8 cellular contexts compared by ENCODE assay signal in the genomic region with DNA sequence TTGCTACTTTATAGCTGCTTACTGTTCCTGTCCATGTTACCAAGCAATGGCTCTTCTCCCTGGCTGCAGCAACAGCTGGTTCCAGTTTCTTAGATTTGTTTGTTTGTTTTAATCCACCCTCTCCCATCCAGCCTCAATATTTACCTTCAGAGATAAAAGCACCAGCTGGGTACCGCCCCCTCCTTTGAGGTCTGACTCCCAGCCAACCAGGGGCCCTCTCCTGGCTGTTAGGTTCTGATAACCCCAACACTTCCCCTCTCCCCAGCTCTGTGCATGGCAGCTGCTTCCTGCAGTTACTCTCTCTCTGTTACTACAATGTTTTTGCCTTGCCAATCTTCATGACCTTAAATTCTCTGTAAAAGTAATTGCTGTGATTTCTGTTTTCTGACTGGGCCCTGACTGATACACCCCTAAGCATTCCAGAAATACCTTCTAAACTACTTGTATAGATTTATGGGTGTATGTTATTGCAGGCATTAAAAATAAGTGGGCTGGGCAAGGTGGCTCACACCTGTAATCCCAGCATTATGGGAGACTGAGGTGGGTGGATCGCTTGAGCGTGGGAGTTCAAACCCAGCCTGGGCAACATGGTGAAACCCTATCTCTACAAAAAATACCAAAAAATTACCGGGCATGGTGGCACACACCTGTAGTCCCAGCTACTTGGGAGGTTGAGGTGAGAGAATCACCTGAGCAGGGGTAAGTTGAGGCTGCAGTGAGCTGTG. TPM values are rescaled to one million over a fixed set of nuclear protein-coding genes. Genes with fewer than 3 reads are reported as not detected.
A peak's percentile ranks its signal among the peaks of the same experiment; 100 is the strongest.
DNase-seq lines count a peak whose midpoint lies in the region; ATAC-seq and TF ChIP-seq lines count a peak whose summit lies in the region.

No MANE protein-coding gene starts in this region.

- no peaks in the 10 kb centered on the region for H3K36me3 Mint-ChIP-seq in activated CD4-positive, alpha-beta memory T cell treated with anti-CD3 and anti-CD28 coated beads, Interleukin-2, amount 10 ng/mL, durations not matched to agents 7 days and 5 days (ENCODE audit: low read depth)

- no peak overlapping the region for H3K4me3 Mint-ChIP-seq in activated CD4-positive, alpha-beta memory T cell treated with anti-CD3 and anti-CD28 coated beads, Interleukin-2, amount 10 ng/mL, durations not matched to agents 7 days and 5 days

- H3K23ac ChIP-seq in mesenchymal stem cell (ENCODE audit: low read length in 2 of 2) (no peak overlapping the region), neuronal stem cell (ENCODE audit: low read depth, low read length, poor library complexity) (no peak overlapping the region)

- H3K27ac ChIP-seq in mesenchymal stem cell (ENCODE audit: low read length, poor library complexity, severe bottlenecking) (peak overlapping the region; percentile 7), neuronal stem cell (replicated peaks; ENCODE audit: low read length) (no peak overlapping the region)

- H3K4me1 ChIP-seq in mesenchymal stem cell (ENCODE audit: control insufficient read depth, insufficient read depth, low read depth, low read length) (peaks cover 3% of the 10 kb centered on the region), neuronal stem cell (ENCODE audit: control insufficient read depth in 2 of 2, insufficient read depth in 1 of 2, low read depth in 1 of 2, low read length in 2 of 2) (peaks cover 3% of the 10 kb centered on the region in 2 donors)

- CTCF ChIA-PET in GM10248 (lab: Yijun Ruan, JAX), result interaction anchor here (1.1 to 4.8 kb wide), 10 partner anchors 9 to 250 kb away, joined by 3 to 74 read pairs (median 6); partner anchors contain the start of gene RFK
- CTCF ChIA-PET in activated CD4-positive, alpha-beta memory T cell treated with anti-CD3 and anti-CD28 coated beads, Interleukin-2, amount 10 ng/mL, durations not matched to agents 7 days and 5 days (lab: Charles Lee), result interaction anchor here (1.3 to 4.1 kb wide), 3 partner anchors 8 to 202 kb away, joined by 5 to 15 read pairs (median 8); partner anchors contain the start of gene RFK

- in situ Hi-C loops in ACHN (cut with HindIII; ENCODE audit: low pct_ligation_motif_present, low pct_unique_long_range_greater_than_20kb, low sequenced_read_pairs), result no loop called here

- H3K4me2 ChIP-seq in mesenchymal stem cell (ENCODE audit: low read length, poor library complexity, severe bottlenecking), result no peak overlapping the region
- H3K4me2 ChIP-seq in neuronal stem cell (ENCODE audit: insufficient read depth, low read length, poor library complexity, severe bottlenecking), result no peak overlapping the region

- POLR2A ChIA-PET in GM10248 (lab: Yijun Ruan, JAX), result interaction anchor here (0.5 kb wide), 1 partner anchor 18 kb away, joined by 3 read pairs; no protein-coding TSS in a partner anchor
- POLR2A ChIA-PET in activated CD4-positive, alpha-beta memory T cell treated with anti-CD3 and anti-CD28 coated beads, Interleukin-2, amount 10 ng/mL, durations not matched to agents 7 days and 5 days (lab: Charles Lee), result interaction anchor here (0.7 to 1.1 kb wide), 2 partner anchors 14 to 63 kb away, joined by 3 to 4 read pairs; no protein-coding TSS in a partner anchor

- no peak overlapping the region for H2BK15ac ChIP-seq in mesenchymal stem cell (ENCODE audit: low read depth, poor library complexity, severe bottlenecking)
- H2BK15ac ChIP-seq in neuronal stem cell (ENCODE audit: low read length), result no peak overlapping the region

- H2AK5ac ChIP-seq in mesenchymal stem cell (ENCODE audit: low read length, severe bottlenecking), result no peak overlapping the region
- H2AK5ac ChIP-seq in neuronal stem cell (ENCODE audit: low read depth, low read length), result no peak overlapping the region

- H4K91ac ChIP-seq in mesenchymal stem cell (ENCODE audit: low read length) (no peak overlapping the region), neuronal stem cell (ENCODE audit: low read depth, low read length, poor library complexity) (no peak overlapping the region)

- H3K27me3 ChIP-seq in mesenchymal stem cell (ENCODE audit: control insufficient read depth in 1 of 2, insufficient read depth in 1 of 2, low read length in 2 of 2), result no peaks in the 10 kb centered on the region
- peaks cover 0 to 20% (median 11%) of the 10 kb centered on the region in 3 experiments for H3K27me3 ChIP-seq in neuronal stem cell (ENCODE audit: control insufficient read depth in 3 of 3, insufficient read depth in 3 of 3, low read depth in 1 of 3, low read length in 3 of 3)

- 4% methylated on average over 1 of the region's 4 CpGs for WGBS in mesenchymal stem cell
- no CpG with 5 or more reads among the region's 4 CpGs for WGBS in neuronal stem cell (ENCODE audit: extremely low coverage in 2 of 2, insufficient read length in 2 of 2, insufficient replicate concordance in 1 of 2), 2 donors

- H2AFZ ChIP-seq in mesenchymal stem cell (ENCODE audit: low read depth, low read length), result no peak overlapping the region
- H2AFZ ChIP-seq in neuronal stem cell (ENCODE audit: low read length), result no peak overlapping the region

- H4K8ac ChIP-seq in mesenchymal stem cell (ENCODE audit: low read length) (no peak overlapping the region), neuronal stem cell (ENCODE audit: low read depth, low read length) (no peak overlapping the region)

- no peaks in the 10 kb centered on the region for H3K79me1 ChIP-seq in mesenchymal stem cell (replicated peaks; ENCODE audit: low read length, poor library complexity, severe bottlenecking)
- no peaks in the 10 kb centered on the region for H3K79me1 ChIP-seq in neuronal stem cell (ENCODE audit: low read depth, low read length)

- H3K18ac ChIP-seq in mesenchymal stem cell (ENCODE audit: low read depth in 1 of 2, low read length in 2 of 2) (no peak overlapping the region), neuronal stem cell (ENCODE audit: low read length) (no peak overlapping the region)

- no peaks in the 10 kb centered on the region for H3K9me3 Mint-ChIP-seq in activated CD4-positive, alpha-beta memory T cell treated with anti-CD3 and anti-CD28 coated beads, Interleukin-2, amount 10 ng/mL, durations not matched to agents 7 days and 5 days

- peak overlapping the region in 1 of 2 experiments; percentile 45 for H2BK12ac ChIP-seq in mesenchymal stem cell (ENCODE audit: low read length in 2 of 2)
- no peak overlapping the region for H2BK12ac ChIP-seq in neuronal stem cell (ENCODE audit: low read length)

- H3K4ac ChIP-seq in mesenchymal stem cell (ENCODE audit: low read depth in 1 of 2, low read length in 2 of 2) (no peak overlapping the region), neuronal stem cell (ENCODE audit: low read length) (no peak overlapping the region)

- H3K4me1 Mint-ChIP-seq in activated CD4-positive, alpha-beta memory T cell treated with anti-CD3 and anti-CD28 coated beads, Interleukin-2, amount 10 ng/mL, durations not matched to agents 7 days and 5 days, result peaks cover 33% of the 10 kb centered on the region

- H2BK120ac ChIP-seq in mesenchymal stem cell (ENCODE audit: low read depth, low read length), result no peak overlapping the region
- no peak overlapping the region for H2BK120ac ChIP-seq in neuronal stem cell (ENCODE audit: low read depth, low read length)

- peak; percentile 39 for ATAC-seq in HG03025 (IDR thresholded peaks at IDR 0.05; ENCODE audit: low FRiP score, unreplicated experiment)

- H3K36me3 ChIP-seq in mesenchymal stem cell (ENCODE audit: control insufficient read depth in 1 of 2, insufficient read depth in 2 of 2, low read depth in 1 of 2, low read length in 2 of 2) (no peaks in the 10 kb centered on the region), neuronal stem cell (replicated peaks in 1 of 2; ENCODE audit: control insufficient read depth in 2 of 2, insufficient read depth in 2 of 2, low read length in 2 of 2) (no peaks in the 10 kb centered on the region)

- H3K27me3 Mint-ChIP-seq in activated CD4-positive, alpha-beta memory T cell treated with anti-CD3 and anti-CD28 coated beads, Interleukin-2, amount 10 ng/mL, durations not matched to agents 7 days and 5 days, result no peaks in the 10 kb centered on the region

- DNase-seq in GM10248 (ENCODE audit: extremely low spot score) (peak; percentile 26), NCI-H2227 (lab: John Stamatoyannopoulos, UW; ENCODE audit: unreplicated experiment) (peak; percentile 43), mesenchymal stem cell (peak; percentile 71), midbrain (lab: John Stamatoyannopoulos, UW) (no peak), ACHN (no peak), neuronal stem cell (ENCODE audit: low spot score) (no peak)
- DNase-seq in activated CD4-positive, alpha-beta memory T cell treated with anti-CD3 and anti-CD28 coated beads, Interleukin-2, amount 10 ng/mL, durations not matched to agents 7 days and 5 days, result peak; percentile 51

- H2BK5ac ChIP-seq in mesenchymal stem cell (ENCODE audit: low read depth, low read length, poor library complexity, severe bottlenecking) (no peak overlapping the region), neuronal stem cell (ENCODE audit: low read length) (no peak overlapping the region)

- no peak overlapping the region for H3K14ac ChIP-seq in mesenchymal stem cell (ENCODE audit: low read length in 2 of 2)
- H3K14ac ChIP-seq in neuronal stem cell (ENCODE audit: low read length), result no peak overlapping the region

- no peak for TF ChIP-seq CTCF in GM10248 (IDR thresholded peaks at IDR 0.05; ENCODE audit: control extremely low read depth, extremely low read depth, low read depth, missing control alignments)

- no peak overlapping the region for H3K27ac Mint-ChIP-seq in activated CD4-positive, alpha-beta memory T cell treated with anti-CD3 and anti-CD28 coated beads, Interleukin-2, amount 10 ng/mL, durations not matched to agents 7 days and 5 days

- H3K9ac ChIP-seq in mesenchymal stem cell (ENCODE audit: low read length) (no peak overlapping the region), neuronal stem cell (ENCODE audit: low read depth, low read length, poor library complexity) (no peak overlapping the region)

- H3K9me3 ChIP-seq in mesenchymal stem cell (ENCODE audit: control insufficient read depth, low read length) (no peaks in the 10 kb centered on the region), neuronal stem cell (replicated peaks in 1 of 2; ENCODE audit: control insufficient read depth in 2 of 2, insufficient read depth in 1 of 2, low read depth in 1 of 2, low read length in 2 of 2) (no peaks in the 10 kb centered on the region)

- H3K4me3 ChIP-seq in mesenchymal stem cell (ENCODE audit: insufficient read depth in 1 of 2, low read depth in 1 of 2, low read length in 2 of 2) (no peak overlapping the region), neuronal stem cell (ENCODE audit: low read length in 2 of 2) (no peak overlapping the region)

RNA-seq across cellular contexts. Expression of gene GCNT1, which starts 2.6 kb away (rescaled TPM):
- total RNA-seq in activated CD4-positive, alpha-beta memory T cell treated with anti-CD3 and anti-CD28 coated beads, Interleukin-2, amount 10 ng/mL, durations not matched to agents 7 days and 5 days, result 10 to 100 TPM; 13.3 to 14.4 TPM
- polyA plus RNA-seq in mesenchymal stem cell (2013, experiment 1 of 2), result 2.9 TPM
- 1.8 TPM for polyA plus RNA-seq in mesenchymal stem cell (2013, experiment 2 of 2)
- 1.9 TPM for polyA plus RNA-seq in neuronal stem cell (2013, experiment 1 of 2)
- 2.1 TPM for polyA plus RNA-seq in neuronal stem cell (2013, experiment 2 of 2)

Comparison
In these comparisons a context has a peak if more than half of its experiments do, and no peak if none do; other contexts are left out.
1. DNase-seq: peak in GM10248 (single experiment), NCI-H2227 (single experiment), activated CD4-positive, alpha-beta memory T cell treated with anti-CD3 and anti-CD28 coated beads, Interleukin-2, amount 10 ng/mL, durations not matched to agents 7 days and 5 days (single experiment) and mesenchymal stem cell (single experiment); none in midbrain (single experiment), ACHN (single experiment) and neuronal stem cell (single experiment).